In genomic region chr3:71421475-71421819, GRCh38 we compare ENCODE assay signal across 10 cellular contexts.
DNase-seq lines count a peak whose midpoint lies in the region; ATAC-seq and TF ChIP-seq lines count a peak whose summit lies in the region.
"Had no signal": no experiment of that assay in that cellular context is flagged by ENCODE, and none has a peak within 500 bp of the region (broad histone marks: within the 10 kb centered on the region; RNA-seq: fewer than 3 reads in every experiment).

No MANE protein-coding gene starts in this region.

- peaks cover 3% of the 10 kb centered on the region for H3K36me3 Mint-ChIP-seq in memory B cell

- no peaks in the 10 kb centered on the region for H3K9me3 ChIP-seq in uterus

- in situ Hi-C loops in brain microvascular endothelial cell (cut with HindIII; ENCODE audit: low pct_ligation_motif_present, low sequenced_read_pairs) = no loop called here

- no peak for TF ChIP-seq CTCF in brain microvascular endothelial cell (IDR thresholded peaks at IDR 0.05; ENCODE audit: low read depth, low read length, missing control alignments)
- no peak for TF ChIP-seq CTCF in uterus (IDR thresholded peaks at IDR 0.05)

- no peaks in the 10 kb centered on the region for H3K4me1 ChIP-seq in uterus

- no peaks in the 10 kb centered on the region for H3K36me3 ChIP-seq in brain microvascular endothelial cell (replicated peaks)
- H3K36me3 ChIP-seq in uterus = no peaks in the 10 kb centered on the region

- H3K27ac Mint-ChIP-seq in memory B cell = peak overlapping the region; percentile 100

- peaks cover 1% of the 10 kb centered on the region for H3K9me3 Mint-ChIP-seq in memory B cell

- TF ChIP-seq POLR2A in uterus (IDR thresholded peaks at IDR 0.05) = no peak

- no peak overlapping the region for H3K4me3 ChIP-seq in brain microvascular endothelial cell (ENCODE audit: low read depth, low read length)
- no peak overlapping the region for H3K4me3 ChIP-seq in uterus

- H3K4me1 Mint-ChIP-seq in memory B cell = peaks cover 52% of the 10 kb centered on the region

- peak overlapping the region; percentile 77 for H3K4me3 Mint-ChIP-seq in memory B cell

- peak in 1 of 2 donors; percentile 34 for DNase-seq in memory B cell (ENCODE audit: low spot score in 2 of 2)
- DNase-seq in brain microvascular endothelial cell = no peak
- no peak for DNase-seq in kidney tubule cell (ENCODE audit: low spot score)
- DNase-seq in uterus = no peak
- DNase-seq in activated CD4-positive, alpha-beta T cell treated with anti-CD3 and anti-CD28 coated beads for 48 hours = no peak
- DNase-seq: islet precursor cell had no signal

- intact Hi-C loops in uterus (cut with DNase I; ENCODE audit: low total_unique reads) = no loop called here

- no peaks in the 10 kb centered on the region for H3K27me3 Mint-ChIP-seq in memory B cell

- H3K27me3 ChIP-seq in brain microvascular endothelial cell (replicated peaks) = no peaks in the 10 kb centered on the region
- no peaks in the 10 kb centered on the region for H3K27me3 ChIP-seq in uterus

- ATAC-seq in GM18907 (IDR thresholded peaks at IDR 0.05; ENCODE audit: unreplicated experiment) = peak; percentile 71
- ATAC-seq in GM21737 (IDR thresholded peaks at IDR 0.05; ENCODE audit: unreplicated experiment) = peak; percentile 53
- ATAC-seq in HG03457 (IDR thresholded peaks at IDR 0.05; ENCODE audit: unreplicated experiment) = peak; percentile 39
- ATAC-seq in memory B cell (ENCODE audit: low read depth) = peak; percentile 30
- ATAC-seq: sciatic nerve had no signal

- no peak overlapping the region for H3K27ac ChIP-seq in brain microvascular endothelial cell
- H3K27ac ChIP-seq in uterus = no peak overlapping the region
